Comparison of ENCODE assay signal across 8 cellular contexts in genomic region chr19:12872941-12873890, GRCh38. TPM values are rescaled to one million over a fixed set of nuclear protein-coding genes. Genes with fewer than 3 reads are reported as not detected.
DNase-seq lines count a peak whose midpoint lies in the region; ATAC-seq and TF ChIP-seq lines count a peak whose summit lies in the region.

No MANE protein-coding gene starts in this region.

- peak overlapping the region; percentile 68 for H3K4me2 ChIP-seq in osteoblast (ENCODE audit: insufficient read depth, low read length)

- peaks cover 12% of the 10 kb centered on the region for H3K36me3 Mint-ChIP-seq in HFFc6 (ENCODE audit: low read depth)

- H3K27ac ChIP-seq in esophagus (ENCODE audit: low read depth in 2 of 2, low read length in 1 of 2): peak overlapping the region in 1 of 2 donors; percentile 54
- H3K27ac ChIP-seq in osteoblast (ENCODE audit: low read depth, low read length): no peak overlapping the region

- no peaks in the 10 kb centered on the region for H3K79me2 ChIP-seq in osteoblast (ENCODE audit: insufficient read depth, low read length)

- H3K36me3 ChIP-seq in esophagus (ENCODE audit: control insufficient read depth in 2 of 2, insufficient read depth in 2 of 2, low read length in 1 of 2) (peaks cover 0 to 5% of the 10 kb centered on the region in 2 donors), osteoblast (ENCODE audit: insufficient read depth, low read length) (peaks cover 6% of the 10 kb centered on the region)

- 49 to 54% methylated on average over 70 of the region's 70 CpGs for WGBS in esophagus, 2 donors

- H3K9me3 ChIP-seq in esophagus (ENCODE audit: control insufficient read depth in 2 of 2, insufficient read depth in 1 of 2, low read depth in 1 of 2, low read length in 1 of 2) (no peaks in the 10 kb centered on the region), osteoblast (ENCODE audit: low read depth, low read length) (no peaks in the 10 kb centered on the region)

- peak overlapping the region; percentile 56 for H2AFZ ChIP-seq in osteoblast (ENCODE audit: low read length)

- DNase-seq in AG10803 (ENCODE audit: low read depth): peak; percentile 30
- DNase-seq in HFFc6: peak; percentile 31
- peak; percentile 87 for DNase-seq in activated CD4-positive, alpha-beta T cell treated with anti-CD3 and anti-CD28 coated beads for 48 hours
- peak; percentile 94 for DNase-seq in osteoblast (ENCODE audit: insufficient read length, low spot score, missing footprints)
- no peak for DNase-seq in NCI-H2107 (lab: John Stamatoyannopoulos, UW)

- H3K27me3 ChIP-seq in esophagus (ENCODE audit: control insufficient read depth in 1 of 2, insufficient read depth in 2 of 2, low read length in 2 of 2): no peaks in the 10 kb centered on the region
- no peaks in the 10 kb centered on the region for H3K27me3 ChIP-seq in osteoblast (ENCODE audit: insufficient read depth, low read length)

- H3K4me1 ChIP-seq in esophagus (ENCODE audit: control insufficient read depth in 2 of 2, insufficient read depth in 2 of 2, low read length in 1 of 2) (peaks cover 6 to 7% of the 10 kb centered on the region in 2 donors), osteoblast (ENCODE audit: insufficient read depth, low read length) (no peaks in the 10 kb centered on the region)

- H4K20me1 ChIP-seq in osteoblast (ENCODE audit: insufficient read depth, low read length): no peaks in the 10 kb centered on the region

- H3K4me3 ChIP-seq in AG10803 (ENCODE audit: low read length) (peak overlapping the region; percentile 13), esophagus (ENCODE audit: low read depth in 1 of 2, low read length in 2 of 2) (peak overlapping the region; percentile 11 to 23), osteoblast (ENCODE audit: insufficient read depth, low read length) (peak overlapping the region; percentile 33)

- peaks cover 4% of the 10 kb centered on the region for H3K27me3 Mint-ChIP-seq in HFFc6 (ENCODE audit: insufficient read depth)

- H3K9me3 Mint-ChIP-seq in HFFc6: peaks cover 15% of the 10 kb centered on the region

- no peak overlapping the region for H3K4me3 Mint-ChIP-seq in HFFc6

- no peaks in the 10 kb centered on the region for H3K4me1 Mint-ChIP-seq in HFFc6 (ENCODE audit: low read depth)

- H3K27ac Mint-ChIP-seq in HFFc6: no peak overlapping the region

- 0 out of 2 replicates have a peak, but pooled peaks have one; percentile 7 for TF ChIP-seq CTCF in AG10803 (conservative IDR thresholded peaks at IDR 0.05; ENCODE audit: low read length)
- TF ChIP-seq CTCF in HFFc6 (IDR thresholded peaks at IDR 0.05): no peak
- no peak for TF ChIP-seq CTCF in osteoblast (IDR thresholded peaks at IDR 0.05; ENCODE audit: extremely low read depth, low read depth, low read length)

- ATAC-seq in GM19455 (IDR thresholded peaks at IDR 0.05; ENCODE audit: unreplicated experiment) (no peak), HG02885 (IDR thresholded peaks at IDR 0.05; ENCODE audit: poor library complexity, unreplicated experiment) (no peak)

RNA-seq across cellular contexts. Expression of gene DNASE2, which starts 8.0 kb away (rescaled TPM):
- total RNA-seq in HFFc6 (2021; fragmentation: NEBNext Ultra II Directional; extraction: Animal tissue kit (Norgen Biotek cat#: 25700)): 10 to 100 TPM; 26.0 to 33.5 (median 28.4) TPM
- polyA plus RNA-seq in esophagus: 10 to 100 TPM in 1 of 2 donors, 1 to 10 TPM in 1; 7.8 to 15.9 TPM
- total RNA-seq in osteoblast: 48.1 and 61.0 TPM in 2 replicates

RNA-seq across cellular contexts. Expression of gene KLF1, which starts 13.8 kb away (rescaled TPM):
- not detected for total RNA-seq in HFFc6 (2021; fragmentation: NEBNext Ultra II Directional; extraction: Animal tissue kit (Norgen Biotek cat#: 25700))
- not detected for polyA plus RNA-seq in esophagus
- not detected in 2 replicates for total RNA-seq in osteoblast

RNA-seq across cellular contexts. Expression of gene GCDH, which starts 17.7 kb away (rescaled TPM):
- 10 to 100 TPM; 20.6 to 24.6 (median 21.1) TPM for total RNA-seq in HFFc6 (2021; fragmentation: NEBNext Ultra II Directional; extraction: Animal tissue kit (Norgen Biotek cat#: 25700))
- polyA plus RNA-seq in esophagus: 10 to 100 TPM; 14.3 to 21.0 TPM
- total RNA-seq in osteoblast: 23.0 and 31.1 TPM in 2 replicates

RNA-seq across cellular contexts. Expression of gene MAST1, which starts 34.9 kb away (rescaled TPM):
- total RNA-seq in HFFc6 (2021; fragmentation: NEBNext Ultra II Directional; extraction: Animal tissue kit (Norgen Biotek cat#: 25700)): under 1 TPM in 3 of 6 experiments, not detected in 3; 0.09 to 0.34 (median 0.26) TPM
- polyA plus RNA-seq in esophagus: under 1 TPM; 0.18 to 0.22 TPM
- total RNA-seq in osteoblast: 0.29 and 0.72 TPM in 2 replicates

RNA-seq across cellular contexts. Expression of gene RTBDN, which starts 38.8 kb away (rescaled TPM):
- total RNA-seq in HFFc6 (2021; fragmentation: NEBNext Ultra II Directional; extraction: Animal tissue kit (Norgen Biotek cat#: 25700)): not detected
- not detected for polyA plus RNA-seq in esophagus
- not detected in 2 replicates for total RNA-seq in osteoblast
